ENCODE assay signal across 19 cellular contexts in the genomic region with DNA sequence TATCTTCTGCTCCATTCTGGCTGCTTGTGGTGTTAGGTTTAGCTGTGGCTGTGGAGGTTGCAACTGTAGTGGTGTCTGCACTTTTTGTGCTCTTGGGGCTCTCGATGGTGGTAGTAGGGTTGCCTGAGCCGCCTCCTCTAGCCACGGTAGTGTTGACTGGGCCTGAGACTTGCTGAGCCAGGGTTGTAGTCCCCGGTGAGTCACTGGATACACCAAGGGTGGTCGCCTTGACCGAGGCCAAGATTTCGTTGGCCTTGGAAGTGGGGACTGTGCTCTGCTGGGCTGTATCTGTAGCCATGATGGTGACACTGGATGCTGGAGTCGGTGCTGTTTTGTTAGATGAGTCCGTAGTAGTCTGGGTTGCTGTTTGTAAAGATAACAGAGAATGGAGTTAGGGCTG.
"Had no signal": no experiment of that assay in that cellular context is flagged by ENCODE, and none has a peak within 500 bp of the region (broad histone marks: within the 10 kb centered on the region; RNA-seq: fewer than 3 reads in every experiment).

No MANE protein-coding gene starts in this region.

- H3K4me3 ChIP-seq: prostate gland, right lobe of liver, testis had no signal

- H3K27ac ChIP-seq: prostate gland, right lobe of liver had no signal

- DNase-seq: activated CD4-positive, alpha-beta T cell treated with anti-CD3 and anti-CD28 coated beads, Interleukin-2, amount 10 ng/mL, durations not matched to agents 7 days and 5 days; activated CD8-positive, alpha-beta memory T cell treated with anti-CD3 and anti-CD28 coated beads for 24 hours; activated gamma-delta T cell; effector CD8-positive, alpha-beta T cell; foreskin fibroblast; glutamatergic neuron; mammary epithelial cell; midbrain; right lobe of liver; small intestine; stimulated activated CD4-positive, alpha-beta T cell treated with anti-CD3 and anti-CD28 coated beads, Interleukin-15, amount 100 ng/mL, for 24 hours; stimulated activated CD4-positive, alpha-beta T cell treated with anti-CD3 and anti-CD28 coated beads, Interleukin-4, amount 100 ng/mL, for 1 hour; T-cell had no signal

- H3K36me3 ChIP-seq: prostate gland, right lobe of liver had no signal

- ATAC-seq: activated CD4-positive, CD25-positive, alpha-beta regulatory T cell treated with anti-CD3 and anti-CD28 coated beads, Interleukin-2, amount 50 U/mL, for 24 hours; left lobe of liver; right lobe of liver; SK-N-SH treated with all-trans-retinoic acid at 6 μM for 48 hours; stimulated activated effector memory CD8-positive, alpha-beta T cell treated with anti-CD3 and anti-CD28 coated beads, Interleukin-12 subunit alpha, Interleukin-12 subunit beta, amount 100 ng/mL, for 72 hours; T-cell had no signal

- H3K9me3 ChIP-seq: prostate gland, right lobe of liver, testis had no signal

- H3K4me1 ChIP-seq: prostate gland had no signal

- H3K27me3 ChIP-seq: right lobe of liver, testis had no signal
